ENCODE assay signal across 29 cellular contexts in the genomic region with DNA sequence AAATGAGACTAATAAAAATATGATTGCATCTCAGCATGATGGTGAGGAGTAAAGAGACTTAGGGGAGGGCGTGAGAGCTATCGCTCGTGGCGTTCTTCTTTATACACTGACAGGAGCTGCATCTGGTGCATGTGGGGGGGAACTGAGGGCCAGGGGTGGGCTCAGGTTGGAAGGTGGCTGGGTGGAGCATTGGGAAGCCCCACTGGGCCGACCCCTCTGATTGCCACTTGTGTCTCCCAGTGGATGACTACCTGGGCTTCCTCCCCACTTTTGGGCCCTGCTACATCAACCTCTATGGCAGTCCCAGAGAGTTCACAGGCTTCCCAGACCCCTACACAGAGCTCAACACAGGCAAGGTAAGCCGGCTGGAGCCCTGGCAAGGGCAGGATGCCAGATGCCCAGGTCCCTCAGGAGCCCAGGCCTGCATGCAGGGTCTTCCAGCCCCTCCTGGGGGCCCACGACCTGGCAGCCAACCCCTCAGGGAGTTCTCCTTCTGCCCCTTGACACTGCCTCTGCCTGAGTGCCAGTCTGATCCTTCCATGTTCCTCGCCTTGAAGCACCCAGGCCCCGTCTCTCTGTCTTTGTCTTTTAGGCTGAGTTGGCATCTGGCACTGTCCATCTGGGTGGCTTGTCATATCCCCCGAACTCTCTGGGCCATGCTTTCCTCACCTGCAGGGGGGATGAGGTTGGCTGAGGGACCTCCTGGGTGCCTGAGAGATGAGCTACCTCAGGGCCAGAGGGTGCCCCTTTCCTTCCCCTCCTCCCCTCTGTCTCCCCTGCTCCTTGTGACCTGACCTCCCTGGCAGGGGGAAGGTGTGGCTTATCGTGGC.
DNase-seq lines count a peak whose midpoint lies in the region; ATAC-seq, FAIRE-seq and TF ChIP-seq lines count a peak whose summit lies in the region.
"Had no signal": no experiment of that assay in that cellular context is flagged by ENCODE, and none has a peak within 500 bp of the region (broad histone marks: within the 10 kb centered on the region; RNA-seq: fewer than 3 reads in every experiment).

No MANE protein-coding gene starts in this region.

- H3K27ac ChIP-seq in right atrium auricular region: no peak overlapping the region
- H3K27ac ChIP-seq in kidney (ENCODE audit: low read depth in 2 of 2, low read length in 2 of 2): no peak overlapping the region
- no peak overlapping the region for H3K27ac ChIP-seq in aorta (ENCODE audit: low read depth in 1 of 2, low read length in 2 of 2)
- H3K27ac ChIP-seq: C4-2B, SJCRH30 had no signal

- H3K4me3 ChIP-seq in right atrium auricular region (no peak overlapping the region), kidney (ENCODE audit: low read length in 2 of 2) (no peak overlapping the region), aorta (ENCODE audit: low read length in 2 of 2) (no peak overlapping the region)
- H3K4me3 ChIP-seq: HAP-1, K562, SJCRH30 had no signal

- H3K9me3 ChIP-seq in right atrium auricular region: no peaks in the 10 kb centered on the region
- H3K9me3 ChIP-seq in kidney (ENCODE audit: control insufficient read depth in 1 of 2, low read length in 2 of 2): no peaks in the 10 kb centered on the region
- H3K9me3 ChIP-seq in aorta (ENCODE audit: control insufficient read depth, low read length): no peaks in the 10 kb centered on the region
- H3K9me3 ChIP-seq: HAP-1, SJCRH30 had no signal

- TF ChIP-seq CTCF in right atrium auricular region (IDR thresholded peaks at IDR 0.05) (no peak), kidney (IDR thresholded peaks at IDR 0.05; ENCODE audit: borderline replicate concordance, extremely low read depth, insufficient read depth) (no peak)

- H3K9ac ChIP-seq in kidney (ENCODE audit: low read length in 2 of 2): no peak overlapping the region

- intact Hi-C loops in cardiac septum (cut with DNase I): no loop called here
- intact Hi-C loops in kidney (cut with DNase I): loop anchor here (10.0 kb wide), 1 partner anchor 1034 kb away; no protein-coding TSS in a partner anchor
- intact Hi-C loops in posterior vena cava (cut with DNase I): no loop called here
- intact Hi-C loops in aorta (cut with DNase I): loop anchor here in 1 of 2 donors (5.0 kb wide), 1 partner anchor 446 kb away; no protein-coding TSS in a partner anchor

- WGBS in aorta, 2 donors: 93 to 94% methylated on average over 11 of the region's 11 CpGs

- no peak for ATAC-seq in aorta (ENCODE audit: low FRiP score)
- no peak for ATAC-seq in GM21528 (IDR thresholded peaks at IDR 0.05; ENCODE audit: low FRiP score, unreplicated experiment)
- ATAC-seq: K562, PC-3 had no signal

- no peaks in the 10 kb centered on the region for H3K4me1 ChIP-seq in right atrium auricular region
- H3K4me1 ChIP-seq in kidney (ENCODE audit: control insufficient read depth in 1 of 2, insufficient read depth in 1 of 2, low read depth in 1 of 2, low read length in 2 of 2): peaks cover 3 to 9% of the 10 kb centered on the region in 2 donors
- H3K4me1 ChIP-seq in aorta (ENCODE audit: control insufficient read depth in 1 of 2, insufficient read depth in 2 of 2, low read length in 2 of 2): no peaks in the 10 kb centered on the region
- H3K4me1 ChIP-seq: HAP-1 had no signal

- H3K36me3 ChIP-seq in right atrium auricular region (peaks cover 22% of the 10 kb centered on the region), kidney (ENCODE audit: control insufficient read depth in 1 of 2, insufficient read depth in 2 of 2, low read length in 2 of 2) (no peaks in the 10 kb centered on the region), aorta (ENCODE audit: control insufficient read depth in 1 of 2, insufficient read depth in 2 of 2, low read length in 1 of 2) (no peaks in the 10 kb centered on the region)
- H3K36me3 ChIP-seq: HAP-1 had no signal

- DNase-seq in cardiac septum (ENCODE audit: low spot score) (peak; percentile 49), right atrium auricular region (ENCODE audit: low spot score) (no peak), kidney (peak; percentile 31), posterior vena cava (ENCODE audit: low spot score) (peak; percentile 61), aorta (peak; percentile 38 to 51), NCI-H146 treated with DMSO at 0.1 percent for 48 hours (lab: John Stamatoyannopoulos, UW; ENCODE audit: unreplicated experiment) (no peak)
- no peak for DNase-seq in activated CD4-positive, alpha-beta T cell treated with anti-CD3 and anti-CD28 coated beads, Interleukin-2, amount 50 U/mL, for 4 hours
- DNase-seq: AML-193; DMS153; DND-41; GOT3; HFFc6; Kasumi-1; MV-4-11; NCI-H1105; NCI-H146; NCI-H2029; NCI-H446 treated with DMSO at 0.1 percent for 48 hours; NCI-H526; NCI-H82; NK-92 treated with Interleukin-12 subunit alpha and Interleukin-12 subunit beta, amount 100 ng/mL, for 24 hours; PC-3; SJCRH30 had no signal

- FAIRE-seq in kidney (lab: Jason Lieb, UNC): no peak
- FAIRE-seq: A204.1, GM12892, K562 had no signal

- H3K27me3 ChIP-seq in right atrium auricular region (no peaks in the 10 kb centered on the region), aorta (ENCODE audit: control insufficient read depth in 1 of 2, insufficient read depth in 2 of 2, low read length in 1 of 2) (no peaks in the 10 kb centered on the region)
- H3K27me3 ChIP-seq: SJCRH30 had no signal

Comparison
In these comparisons a context has a peak if more than half of its experiments do, and no peak if none do; other contexts are left out.
1. DNase-seq: peak in cardiac septum (single experiment), kidney (single experiment), posterior vena cava (single experiment) and aorta (2 of 2); none in right atrium auricular region (single experiment), NCI-H146 treated with DMSO at 0.1 percent for 48 hours (single experiment) and activated CD4-positive, alpha-beta T cell treated with anti-CD3 and anti-CD28 coated beads, Interleukin-2, amount 50 U/mL, for 4 hours (0 of 2).